Comparison of ENCODE assay signal across 10 cellular contexts in genomic region chr5:45748511-45748910, GRCh38. TPM values are rescaled to one million over a fixed set of nuclear protein-coding genes. Genes with fewer than 3 reads are reported as not detected.
"Had no signal": no experiment of that assay in that cellular context is flagged by ENCODE, and none has a peak within 500 bp of the region (broad histone marks: within the 10 kb centered on the region; RNA-seq: fewer than 3 reads in every experiment).

No MANE protein-coding gene starts in this region.

RNA-seq across cellular contexts. Expression of gene HCN1, which starts 52.3 kb away (rescaled TPM):
- total RNA-seq: dermis microvascular lymphatic vessel endothelial cell; esophagus mucosa; glomerular endothelial cell; kidney epithelial cell; lower lobe of right lung; lung microvascular endothelial cell; mesenteric fat pad; mesothelial cell of epicardium; myocyte; naive thymus-derived CD8-positive, alpha-beta T cell had no signal
